In the genomic region with DNA sequence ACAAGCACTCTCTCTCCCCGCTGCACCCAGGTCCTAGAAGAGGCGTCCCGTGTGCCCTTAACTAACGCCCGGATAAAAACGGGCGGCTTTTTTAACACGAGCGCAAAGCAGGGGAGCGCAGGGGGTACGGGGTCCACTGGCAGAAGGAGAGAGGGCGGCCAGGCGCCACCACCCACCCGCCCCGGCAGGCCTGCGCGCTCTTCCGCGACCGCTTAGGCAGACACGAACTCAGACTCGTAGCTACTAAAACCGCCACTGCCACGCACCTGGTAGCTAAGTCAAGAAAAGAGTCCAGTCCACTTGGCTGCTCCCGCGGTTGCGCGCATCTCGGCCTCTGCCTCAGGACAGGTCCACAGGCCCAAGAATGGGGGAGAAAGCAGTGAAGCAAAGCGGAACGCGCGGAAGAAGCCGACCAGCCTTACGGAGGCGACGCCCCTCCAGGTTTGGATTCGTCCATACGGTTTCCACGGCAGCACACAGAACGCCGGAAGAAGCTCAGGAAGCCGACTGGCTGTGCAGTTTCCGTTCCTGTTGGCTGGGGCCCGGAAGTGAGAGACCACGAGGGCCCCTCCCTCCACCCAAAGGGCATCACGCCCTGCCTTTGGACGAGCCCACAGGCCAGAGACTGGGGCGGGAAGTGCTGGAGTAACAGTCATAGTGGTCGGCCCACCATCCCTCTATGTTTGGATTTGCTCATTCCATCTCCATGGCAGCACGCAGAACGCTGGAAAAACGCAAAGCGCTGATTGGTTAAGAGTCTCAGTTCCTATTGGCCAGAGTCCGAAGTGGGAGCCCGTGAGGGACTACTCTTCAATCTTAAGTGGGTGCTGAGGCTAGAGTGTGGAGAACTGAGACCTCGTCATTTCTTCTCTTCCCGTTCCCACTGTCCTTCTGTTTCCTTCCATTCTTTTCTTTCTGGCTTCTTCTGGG, we compare ENCODE assay signal across 8 cellular contexts. TPM values are rescaled to one million over a fixed set of nuclear protein-coding genes. Genes with fewer than 3 reads are reported as not detected.
DNase-seq lines count a peak whose midpoint lies in the region; ATAC-seq lines count a peak whose summit lies in the region.

A gene (minus strand): TSS at position 354 of the 930 bp plus-strand sequence. CDS start 7,344 bp downstream, outside the sequence.

- peaks cover 18% of the 10 kb centered on the region for H3K4me1 ChIP-seq in Karpas-422 (ENCODE audit: low read length)

- peak; percentile 98 for DNase-seq in DMS79 treated with DMSO at 0.1 percent for 48 hours (lab: John Stamatoyannopoulos, UW)
- peak; percentile 99 for DNase-seq in Karpas-422
- peak; percentile 99 for DNase-seq in RKO (ENCODE audit: low spot score)
- DNase-seq in activated T-helper 1 cell treated with anti-CD3 and anti-CD28 coated beads, Interleukin-12 subunit alpha, Interleukin-12 subunit beta, Interleukin-2, Interleukin-4 antibody, amounts not matched to agents 30 ng/mL and 10 ng/mL and 1 ng/mL, durations not matched to agents 14 hours and 24 hours and 36 hours (ENCODE audit: low spot score): peak; percentile 95
- peak; percentile 100 for DNase-seq in fibroblast of gingiva (ENCODE audit: low read depth)
- DNase-seq in naive B cell: peak; percentile 99

- 0 out of 2 replicates have a peak, but pooled peaks cover 4% of the 10 kb centered on the region for H3K9me2 ChIP-seq in Karpas-422 (replicated peaks; ENCODE audit: insufficient read depth, low read length)

- intact Hi-C loops in activated T-helper 1 cell treated with anti-CD3 and anti-CD28 coated beads, Interleukin-12 subunit alpha, Interleukin-12 subunit beta, Interleukin-2, Interleukin-4 antibody, amounts not matched to agents 30 ng/mL and 10 ng/mL and 1 ng/mL, durations not matched to agents 14 hours and 24 hours and 36 hours (cut with micrococcal nuclease): loop anchor here (1.0 to 10.0 kb wide), 11 partner anchors 51 to 1663 kb away; a partner anchor contains a TSS

- peak within 1 kb of the TSS; percentile 84 for H3K4me3 ChIP-seq in Karpas-422 (ENCODE audit: low read length)

- H3K9me3 Mint-ChIP-seq in activated T-helper 1 cell treated with anti-CD3 and anti-CD28 coated beads, Interleukin-12 subunit alpha, Interleukin-12 subunit beta, Interleukin-2, Interleukin-4 antibody, amounts not matched to agents 30 ng/mL and 10 ng/mL and 1 ng/mL, durations not matched to agents 14 hours and 24 hours and 36 hours: no peaks in the 10 kb centered on the region
- no peaks in the 10 kb centered on the region for H3K9me3 Mint-ChIP-seq in naive B cell
- no peaks in the 10 kb centered on the region for H3K9me3 Mint-ChIP-seq in stimulated activated memory B cell treated with anti-CD40 and anti-IgM and Interleukin-4, amounts not matched to agents 10 μg/mL and 1 μg/mL and 100 μg/mL, for 72 hours

- H3K27ac Mint-ChIP-seq in activated T-helper 1 cell treated with anti-CD3 and anti-CD28 coated beads, Interleukin-12 subunit alpha, Interleukin-12 subunit beta, Interleukin-2, Interleukin-4 antibody, amounts not matched to agents 30 ng/mL and 10 ng/mL and 1 ng/mL, durations not matched to agents 14 hours and 24 hours and 36 hours: peak within 1 kb of the TSS; percentile 93
- peak within 1 kb of the TSS; percentile 98 to 99 (median 99) for H3K27ac Mint-ChIP-seq in naive B cell
- peak within 1 kb of the TSS; percentile 98 for H3K27ac Mint-ChIP-seq in stimulated activated memory B cell treated with anti-CD40 and anti-IgM and Interleukin-4, amounts not matched to agents 10 μg/mL and 1 μg/mL and 100 μg/mL, for 72 hours

- peak; percentile 95 for ATAC-seq in GM21825 (IDR thresholded peaks at IDR 0.05; ENCODE audit: unreplicated experiment)
- peak; percentile 81 for ATAC-seq in naive B cell (ENCODE audit: low read depth in 2 of 2)
- peak; percentile 98 for ATAC-seq in stimulated activated memory B cell treated with anti-CD40 and anti-IgM and Interleukin-4, amounts not matched to agents 10 μg/mL and 1 μg/mL and 100 μg/mL, for 72 hours

- H4K20me1 ChIP-seq in Karpas-422 (ENCODE audit: insufficient read depth, low read depth, low read length): no peaks in the 10 kb centered on the region

- peak within 1 kb of the TSS; percentile 93 for H2AFZ ChIP-seq in Karpas-422 (ENCODE audit: low read length)

- H3K36me3 ChIP-seq in Karpas-422 (ENCODE audit: insufficient read depth, low read length): no peaks in the 10 kb centered on the region

- H3K36me3 Mint-ChIP-seq in activated T-helper 1 cell treated with anti-CD3 and anti-CD28 coated beads, Interleukin-12 subunit alpha, Interleukin-12 subunit beta, Interleukin-2, Interleukin-4 antibody, amounts not matched to agents 30 ng/mL and 10 ng/mL and 1 ng/mL, durations not matched to agents 14 hours and 24 hours and 36 hours (ENCODE audit: low read depth): no peaks in the 10 kb centered on the region
- no peaks in the 10 kb centered on the region for H3K36me3 Mint-ChIP-seq in naive B cell
- H3K36me3 Mint-ChIP-seq in stimulated activated memory B cell treated with anti-CD40 and anti-IgM and Interleukin-4, amounts not matched to agents 10 μg/mL and 1 μg/mL and 100 μg/mL, for 72 hours: no peaks in the 10 kb centered on the region

- H3K4me1 Mint-ChIP-seq in activated T-helper 1 cell treated with anti-CD3 and anti-CD28 coated beads, Interleukin-12 subunit alpha, Interleukin-12 subunit beta, Interleukin-2, Interleukin-4 antibody, amounts not matched to agents 30 ng/mL and 10 ng/mL and 1 ng/mL, durations not matched to agents 14 hours and 24 hours and 36 hours (ENCODE audit: low read depth): peaks cover 16% of the 10 kb centered on the region
- H3K4me1 Mint-ChIP-seq in naive B cell: peaks cover 11 to 24% (median 23%) of the 10 kb centered on the region in 3 donors
- H3K4me1 Mint-ChIP-seq in stimulated activated memory B cell treated with anti-CD40 and anti-IgM and Interleukin-4, amounts not matched to agents 10 μg/mL and 1 μg/mL and 100 μg/mL, for 72 hours: peaks cover 12% of the 10 kb centered on the region

- H3K79me2 ChIP-seq in Karpas-422 (ENCODE audit: low read length): peaks cover 20% of the 10 kb centered on the region

- H3K4me3 Mint-ChIP-seq in activated T-helper 1 cell treated with anti-CD3 and anti-CD28 coated beads, Interleukin-12 subunit alpha, Interleukin-12 subunit beta, Interleukin-2, Interleukin-4 antibody, amounts not matched to agents 30 ng/mL and 10 ng/mL and 1 ng/mL, durations not matched to agents 14 hours and 24 hours and 36 hours: peak within 1 kb of the TSS; percentile 95
- H3K4me3 Mint-ChIP-seq in naive B cell: peak within 1 kb of the TSS; percentile 90 to 100 (median 97)
- peak within 1 kb of the TSS; percentile 97 for H3K4me3 Mint-ChIP-seq in stimulated activated memory B cell treated with anti-CD40 and anti-IgM and Interleukin-4, amounts not matched to agents 10 μg/mL and 1 μg/mL and 100 μg/mL, for 72 hours

- H3K9ac ChIP-seq in Karpas-422 (ENCODE audit: low read length): peak within 1 kb of the TSS; percentile 74

- peak within 1 kb of the TSS; percentile 38; the same call in 1 of the 2 replicates for H3K27ac ChIP-seq in Karpas-422 (ENCODE audit: low read length)

- H3K9me3 ChIP-seq in Karpas-422 (ENCODE audit: low read length): no peaks in the 10 kb centered on the region

- no peaks in the 10 kb centered on the region for H3K27me3 ChIP-seq in Karpas-422 (ENCODE audit: low read length)

- peaks cover 2% of the 10 kb centered on the region for H3K27me3 Mint-ChIP-seq in activated T-helper 1 cell treated with anti-CD3 and anti-CD28 coated beads, Interleukin-12 subunit alpha, Interleukin-12 subunit beta, Interleukin-2, Interleukin-4 antibody, amounts not matched to agents 30 ng/mL and 10 ng/mL and 1 ng/mL, durations not matched to agents 14 hours and 24 hours and 36 hours (ENCODE audit: insufficient read depth)
- H3K27me3 Mint-ChIP-seq in naive B cell: no peaks in the 10 kb centered on the region
- no peaks in the 10 kb centered on the region for H3K27me3 Mint-ChIP-seq in stimulated activated memory B cell treated with anti-CD40 and anti-IgM and Interleukin-4, amounts not matched to agents 10 μg/mL and 1 μg/mL and 100 μg/mL, for 72 hours

- H3K4me2 ChIP-seq in Karpas-422 (ENCODE audit: low read depth, low read length, poor library complexity, severe bottlenecking): peak within 1 kb of the TSS; percentile 93

RNA-seq across cellular contexts. Expression of the gene that starts here (rescaled TPM):
- 8.8 and 24.7 TPM in 2 replicates for total RNA-seq in Karpas-422 (2014; rRNA removed; shearing (Covaris generic); ENCODE audit: low replicate concordance)
- total RNA-seq in activated T-helper 1 cell treated with anti-CD3 and anti-CD28 coated beads, Interleukin-12 subunit alpha, Interleukin-12 subunit beta, Interleukin-2, Interleukin-4 antibody, amounts not matched to agents 30 ng/mL and 10 ng/mL and 1 ng/mL, durations not matched to agents 14 hours and 24 hours and 36 hours: 7.3 and 8.1 TPM in 2 replicates
- 10 to 100 TPM in 3 of 6 donors, 1 to 10 TPM in 3; 5.5 to 20.8 (median 10.3) TPM for polyA plus RNA-seq in naive B cell (ENCODE audit: low read depth in 6 of 6)

Comparison
In these comparisons a context has a peak if more than half of its experiments do, and no peak if none do; other contexts are left out.
1. Peak in every context shown above with its lines: DNase-seq, ATAC-seq, H3K4me3 ChIP-seq and H3K27ac ChIP-seq.